In the genomic region with DNA sequence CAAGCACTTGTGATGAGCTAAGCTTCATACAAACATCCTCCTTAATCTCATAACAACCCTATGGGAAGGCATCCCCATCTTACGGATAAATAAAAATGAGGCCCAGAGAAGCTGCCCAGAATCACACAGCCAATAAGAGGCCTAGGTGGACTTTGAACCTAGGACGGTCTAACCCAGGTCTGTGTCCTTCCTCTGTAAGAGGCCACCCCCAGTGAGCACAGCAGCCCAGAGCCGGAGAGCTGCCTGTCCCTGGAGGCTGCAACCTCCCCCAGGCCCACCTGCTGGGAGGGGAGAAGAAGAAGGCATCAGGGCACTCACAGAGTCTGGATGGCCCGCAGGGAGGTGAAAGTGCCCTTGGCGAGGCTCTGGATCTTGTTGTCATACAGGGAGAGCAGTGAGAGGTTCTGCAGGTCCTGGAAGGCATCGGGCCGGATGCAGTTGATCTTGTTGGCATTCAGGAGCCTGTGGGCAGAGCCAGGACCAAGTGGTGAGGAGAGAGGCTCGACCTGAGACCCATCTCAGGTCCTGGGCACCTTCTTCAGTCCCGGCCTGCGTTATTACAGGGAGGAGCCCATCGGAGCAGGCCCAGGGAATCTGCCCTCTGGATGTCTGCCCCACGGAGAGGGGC, we compare ENCODE assay signal across 22 cellular contexts.
DNase-seq lines count a peak whose midpoint lies in the region; ATAC-seq, FAIRE-seq and TF ChIP-seq lines count a peak whose summit lies in the region.
"Had no signal": no experiment of that assay in that cellular context is flagged by ENCODE, and none has a peak within 500 bp of the region (broad histone marks: within the 10 kb centered on the region; RNA-seq: fewer than 3 reads in every experiment).

No MANE protein-coding gene starts in this region.

- no peak for TF ChIP-seq POLR2A in spleen (IDR thresholded peaks at IDR 0.05)

- CTCF ChIA-PET in A673 (lab: Charles Lee) = no interaction called here
- CTCF ChIA-PET in WTC11 (lab: Charles Lee) = interaction anchor here (1.1 to 5.4 kb wide), 4 partner anchors 16 to 29 kb away, joined by 3 to 59 read pairs (median 8); no protein-coding TSS in a partner anchor

- no peak for TF ChIP-seq CTCF in kidney (IDR thresholded peaks at IDR 0.05; ENCODE audit: borderline replicate concordance, extremely low read depth, insufficient read depth)
- no peak for TF ChIP-seq CTCF in spleen (IDR thresholded peaks at IDR 0.05 in 8 of 11, conservative IDR thresholded peaks at IDR 0.05 in 3 of 11)
- TF ChIP-seq CTCF in A673 (conservative IDR thresholded peaks at IDR 0.05; ENCODE audit: low read depth, low read length) = no peak
- no peak for TF ChIP-seq CTCF in WTC11 (IDR thresholded peaks at IDR 0.05)

- no peak overlapping the region for H3K4me3 Mint-ChIP-seq in WTC11
- H3K4me3 Mint-ChIP-seq: B cell; CD4-positive, CD25-positive, alpha-beta regulatory T cell; CD8-positive, alpha-beta T cell; H9 had no signal

- 84 to 92% (median 87%) methylated on average over 7 to 12 of the region's 12 CpGs for WGBS in spleen, 5 donors

- no peaks in the 10 kb centered on the region for H3K4me1 Mint-ChIP-seq in WTC11
- H3K4me1 Mint-ChIP-seq: B cell; CD4-positive, CD25-positive, alpha-beta regulatory T cell; H9 had no signal

- H3K4me1 ChIP-seq in kidney (ENCODE audit: control insufficient read depth in 1 of 2, insufficient read depth in 1 of 2, low read depth in 1 of 2, low read length in 2 of 2) = no peaks in the 10 kb centered on the region
- no peaks in the 10 kb centered on the region for H3K4me1 ChIP-seq in spleen
- no peaks in the 10 kb centered on the region for H3K4me1 ChIP-seq in A673 (ENCODE audit: insufficient read depth, low read length, poor library complexity, severe bottlenecking)
- H3K4me1 ChIP-seq: Caco-2 had no signal

- no peaks in the 10 kb centered on the region for H3K27me3 Mint-ChIP-seq in WTC11 (ENCODE audit: low read depth)

- no TSS peak for BruUV-seq in A673 (replicated peaks; lab: Mats Ljungman, UMichigan)

- FAIRE-seq in kidney (lab: Jason Lieb, UNC) = no peak
- FAIRE-seq: G401.6, GM12892, H1 had no signal

- no peaks in the 10 kb centered on the region for H3K9me3 ChIP-seq in kidney (ENCODE audit: control insufficient read depth in 1 of 2, low read length in 2 of 2)
- peaks cover 0 to 4% (median 0%) of the 10 kb centered on the region in 8 donors for H3K9me3 ChIP-seq in spleen
- H3K9me3 ChIP-seq in A673 (ENCODE audit: low read depth, low read length, poor library complexity, severe bottlenecking) = no peaks in the 10 kb centered on the region
- H3K9me3 ChIP-seq: Caco-2 had no signal

- H3K27ac ChIP-seq in kidney (ENCODE audit: low read depth in 2 of 2, low read length in 2 of 2) (no peak overlapping the region), spleen (no peak overlapping the region), A673 (ENCODE audit: low read depth, low read length, poor library complexity, severe bottlenecking) (no peak overlapping the region)
- H3K27ac ChIP-seq: BLaER1, C4-2B, GM23248 had no signal

- intact Hi-C loops in kidney (cut with DNase I) = no loop called here
- intact Hi-C loops in spleen (cut with DNase I; ENCODE audit: low total_unique reads) = no loop called here
- intact Hi-C loops in A673 (cut with micrococcal nuclease; ENCODE audit: unreplicated experiment) = no loop called here

- DNase-seq in H7 (peak; percentile 39), HuH-7 (ENCODE audit: low spot score) (peak; percentile 52), kidney (peak; percentile 44), spleen (peak; percentile 59), A673 (ENCODE audit: low spot score) (no peak), WTC11 (ENCODE audit: low spot score) (no peak)
- DNase-seq: Caco-2; CD4-positive, CD25-positive, alpha-beta regulatory T cell; CD8-positive, alpha-beta T cell; DMS153; DND-41; GM23248; H9 had no signal

- H3K27ac Mint-ChIP-seq in WTC11 = no peak overlapping the region
- H3K27ac Mint-ChIP-seq: B cell; CD4-positive, CD25-positive, alpha-beta regulatory T cell; CD8-positive, alpha-beta T cell; H9 had no signal

- ATAC-seq in GM21529 (IDR thresholded peaks at IDR 0.05; ENCODE audit: unreplicated experiment) (no peak), HG03039 (IDR thresholded peaks at IDR 0.05; ENCODE audit: unreplicated experiment) (no peak), WTC11 (no peak)
- ATAC-seq: CD8-positive, alpha-beta T cell; HCT116 had no signal

- no peak overlapping the region for H3K4me3 ChIP-seq in H7 (ENCODE audit: insufficient read depth, low read depth, low read length)
- H3K4me3 ChIP-seq in kidney (ENCODE audit: low read length in 2 of 2) = no peak overlapping the region
- no peak overlapping the region for H3K4me3 ChIP-seq in spleen
- no peak overlapping the region for H3K4me3 ChIP-seq in A673 (ENCODE audit: low read depth, low read length, poor library complexity, severe bottlenecking)
- H3K4me3 ChIP-seq: BLaER1, GM23248 had no signal

- peaks cover under 1% of the 10 kb centered on the region; the same call in 1 of the 2 replicates for H3K36me3 Mint-ChIP-seq in WTC11
- H3K36me3 Mint-ChIP-seq: CD4-positive, CD25-positive, alpha-beta regulatory T cell; CD8-positive, alpha-beta T cell had no signal

- no peak overlapping the region for H3K9ac ChIP-seq in kidney (ENCODE audit: low read length in 2 of 2)
- H3K9ac ChIP-seq: BLaER1, GM23248 had no signal

- POLR2A ChIA-PET in A673 (lab: Charles Lee; ENCODE audit: low non-redundant PET) = no interaction called here
- POLR2A ChIA-PET in WTC11 (lab: Charles Lee) = no interaction called here

- no peaks in the 10 kb centered on the region for H3K27me3 ChIP-seq in H7 (ENCODE audit: control insufficient read depth, insufficient read depth, low read length)
- H3K27me3 ChIP-seq in spleen (replicated peaks in 1 of 7) = no peaks in the 10 kb centered on the region
- peaks cover 6% of the 10 kb centered on the region for H3K27me3 ChIP-seq in A673 (replicated peaks; ENCODE audit: insufficient read depth, low read depth, low read length, poor library complexity)
- H3K27me3 ChIP-seq: BLaER1 had no signal

- H3K9me3 Mint-ChIP-seq in WTC11 = peaks cover 9% of the 10 kb centered on the region
- H3K9me3 Mint-ChIP-seq: CD4-positive, CD25-positive, alpha-beta regulatory T cell; CD8-positive, alpha-beta T cell had no signal

- H3K36me3 ChIP-seq in H7 (replicated peaks; ENCODE audit: control insufficient read depth, insufficient read depth, low read length) (no peaks in the 10 kb centered on the region), kidney (ENCODE audit: control insufficient read depth in 1 of 2, insufficient read depth in 2 of 2, low read length in 2 of 2) (no peaks in the 10 kb centered on the region), spleen (no peaks in the 10 kb centered on the region), A673 (ENCODE audit: insufficient read depth, low read length, poor library complexity, severe bottlenecking) (no peaks in the 10 kb centered on the region)
- H3K36me3 ChIP-seq: BLaER1 had no signal

TF ChIP-seq in WTC11, 78 proteins besides CTCF, POLR2A, EP300 and RAD21 (continues in another document):
- no peak for TF ChIP-seq FOXP4 (CRISPR knock-in tag; IDR thresholded peaks at IDR 0.05)
- no peak for TF ChIP-seq PRRX2 (CRISPR knock-in tag; IDR thresholded peaks at IDR 0.05)
- TF ChIP-seq, protein P1, sequence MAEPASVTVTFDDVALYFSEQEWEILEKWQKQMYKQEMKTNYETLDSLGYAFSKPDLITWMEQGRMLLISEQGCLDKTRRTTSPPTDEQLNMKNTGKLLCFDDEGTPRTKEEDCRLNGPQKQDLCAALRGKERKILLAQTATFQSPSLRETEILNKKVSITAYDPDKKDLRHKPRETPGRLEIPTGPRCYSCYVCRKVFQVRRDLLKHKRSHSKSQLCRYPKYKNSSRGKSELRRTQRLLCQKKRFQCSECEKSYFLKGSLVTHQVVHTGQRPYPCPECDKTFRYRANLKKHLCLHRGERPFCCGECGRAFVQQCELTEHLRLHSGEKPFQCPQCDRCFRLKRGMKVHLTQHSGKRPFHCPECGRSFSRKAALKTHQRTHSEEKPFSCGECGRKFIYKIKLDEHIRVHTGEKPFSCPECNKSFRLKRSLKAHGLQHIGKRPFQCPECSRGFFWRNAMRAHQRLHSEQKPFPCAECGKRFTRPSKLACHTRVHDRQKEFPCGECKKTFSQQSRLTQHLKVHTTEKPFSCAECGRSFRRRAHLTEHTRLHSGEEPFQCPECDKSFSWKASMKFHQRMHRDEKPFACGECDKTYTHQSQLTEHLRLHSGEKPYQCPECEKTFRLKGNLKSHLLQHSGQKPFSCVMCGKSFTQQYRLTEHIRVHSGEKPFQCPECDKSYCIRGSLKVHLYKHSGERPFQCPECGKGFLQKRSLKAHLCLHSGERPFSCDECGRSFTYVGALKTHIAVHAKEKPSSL (CRISPR knock-in tag; conservative IDR thresholded peaks at IDR 0.05) = no peak
- TF ChIP-seq EMX1 (CRISPR knock-in tag; IDR thresholded peaks at IDR 0.05) = no peak
- TF ChIP-seq MYBL2 (CRISPR knock-in tag; IDR thresholded peaks at IDR 0.05) = no peak
- no peak for TF ChIP-seq CDX4 (CRISPR knock-in tag; IDR thresholded peaks at IDR 0.05; ENCODE audit: borderline replicate concordance)
- no peak for TF ChIP-seq SOX15 (CRISPR knock-in tag; IDR thresholded peaks at IDR 0.05)
- TF ChIP-seq ZBTB21 (CRISPR knock-in tag; IDR thresholded peaks at IDR 0.05; ENCODE audit: borderline replicate concordance) = no peak

Comparison
In these comparisons a context has a peak if more than half of its experiments do, and no peak if none do; other contexts are left out.
1. DNase-seq: peak in H7 (single experiment), HuH-7 (single experiment), kidney (single experiment) and spleen (single experiment); none in A673 (single experiment) and WTC11 (single experiment).